Comparison of ENCODE assay signal across 10 cellular contexts in genomic region chr4:56937262-56937661, GRCh38. TPM values are rescaled to one million over a fixed set of nuclear protein-coding genes. Genes with fewer than 3 reads are reported as not detected.
DNase-seq lines count a peak whose midpoint lies in the region; ATAC-seq, FAIRE-seq and TF ChIP-seq lines count a peak whose summit lies in the region.
"Had no signal": no experiment of that assay in that cellular context is flagged by ENCODE, and none has a peak within 500 bp of the region (broad histone marks: within the 10 kb centered on the region; RNA-seq: fewer than 3 reads in every experiment).

No MANE protein-coding gene starts in this region.

- no peak overlapping the region for H3K27ac ChIP-seq in HepG2 (ENCODE audit: extremely low read length, insufficient read depth, low read length)
- H3K27ac ChIP-seq: heart left ventricle, right lobe of liver had no signal

- TF ChIP-seq EP300 in HepG2 (IDR thresholded peaks at IDR 0.05; ENCODE audit: low read depth in 2 of 2, low read length in 2 of 2): no peak
- TF ChIP-seq EP300 in HepG2 (CRISPR knock-in tag; IDR thresholded peaks at IDR 0.05; ENCODE audit: borderline replicate concordance): no peak

- no peak for TF ChIP-seq POLR2A in HepG2 (IDR thresholded peaks at IDR 0.05; ENCODE audit: insufficient read depth in 1 of 2, low read depth in 2 of 2, low read length in 2 of 2)

- no peaks in the 10 kb centered on the region for H3K27me3 ChIP-seq in HepG2 (ENCODE audit: control insufficient read depth in 1 of 2, insufficient read depth in 2 of 2, low read length in 2 of 2)
- H3K27me3 ChIP-seq: heart left ventricle, right lobe of liver had no signal

- H3K4me1 ChIP-seq in HepG2 (ENCODE audit: insufficient read depth, low read length): no peaks in the 10 kb centered on the region
- H3K4me1 ChIP-seq: right lobe of liver had no signal

- H4K20me1 ChIP-seq in HepG2 (ENCODE audit: insufficient read depth, low read length): no peaks in the 10 kb centered on the region; the same call in 1 of the 2 replicates

- intact Hi-C loops in head of caudate nucleus (cut with DNase I): no loop called here
- intact Hi-C loops in HepG2 (cut with micrococcal nuclease; ENCODE audit: unreplicated experiment): no loop called here

- TF ChIP-seq CTCF in HepG2 (CRISPR knock-in tag; IDR thresholded peaks at IDR 0.05): no peak

- WGBS in HepG2 (ENCODE audit: low lambda C conversion rate): over 99% methylated on average over 6 of the region's 6 CpGs

- in situ Hi-C loops in HepG2 (cut with HindIII; ENCODE audit: extremely low pct_ligation_motif_present, low pct_unique_long_range_greater_than_20kb): no loop called here

- CTCF ChIA-PET in HepG2 (lab: Yijun Ruan, JAX; ENCODE audit: low intra/inter-chr PET ratio, low total read pairs): no interaction called here

- TF ChIP-seq RAD21 in HepG2 (CRISPR knock-in tag; IDR thresholded peaks at IDR 0.05): no peak

- DNase-seq in AG08396 (ENCODE audit: low spot score): peak; percentile 68
- peak; percentile 90 for DNase-seq in HS-27A (ENCODE audit: low read depth)
- peak; percentile 51 for DNase-seq in amniotic stem cell (lab: John Stamatoyannopoulos, UW)
- peak; percentile 82 for DNase-seq in hepatic stellate cell (ENCODE audit: low spot score)
- DNase-seq in head of caudate nucleus: no peak
- no peak for DNase-seq in HepG2 (ENCODE audit: low spot score)
- DNase-seq: heart left ventricle, right lobe of liver had no signal

- H3K9ac ChIP-seq in HepG2 (ENCODE audit: insufficient read depth, low read depth, low read length): no peak overlapping the region

- ATAC-seq in HG02623 (IDR thresholded peaks at IDR 0.05; ENCODE audit: unreplicated experiment): no peak
- ATAC-seq in HG02973 (IDR thresholded peaks at IDR 0.05; ENCODE audit: unreplicated experiment): no peak
- no peak for ATAC-seq in HepG2
- ATAC-seq: heart left ventricle, right lobe of liver had no signal

- POLR2A ChIA-PET in HepG2 (lab: Yijun Ruan, JAX): no interaction called here

- no peak overlapping the region for H2AFZ ChIP-seq in HepG2 (ENCODE audit: low read length)

- H3K79me2 ChIP-seq in HepG2 (ENCODE audit: insufficient read depth, low read length): no peaks in the 10 kb centered on the region

- BruUV-seq in HepG2 (replicated peaks; lab: Mats Ljungman, UMichigan): no TSS peak

- no peak for FAIRE-seq in HepG2 (lab: Jason Lieb, UNC)

- H3K4me2 ChIP-seq in HepG2 (ENCODE audit: low read depth, low read length): no peak overlapping the region

- no peak overlapping the region for H3K4me3 ChIP-seq in HepG2 (replicated peaks in 1 of 3; ENCODE audit: insufficient read depth in 1 of 3, low read depth in 2 of 3, low read length in 3 of 3)
- H3K4me3 ChIP-seq: heart left ventricle, right lobe of liver had no signal

- H3K9me3 ChIP-seq in HepG2 (ENCODE audit: low read length): no peaks in the 10 kb centered on the region
- H3K9me3 ChIP-seq: heart left ventricle, right lobe of liver had no signal

- peaks cover 4 to 13% of the 10 kb centered on the region in 2 experiments; a peak in 4 of 5 replicates for H3K36me3 ChIP-seq in HepG2 (replicated peaks in 1 of 2; ENCODE audit: control insufficient read depth in 1 of 2, insufficient read depth in 2 of 2, low read length in 2 of 2)
- H3K36me3 ChIP-seq: right lobe of liver had no signal

TF ChIP-seq in HepG2, 621 proteins besides CTCF, POLR2A, EP300 and RAD21 (continues in another document):
- no peak for TF ChIP-seq NR3C1 (CRISPR knock-in tag; IDR thresholded peaks at IDR 0.05)

RNA-seq across cellular contexts. Expression of gene REST, which starts 29.6 kb away (rescaled TPM):
- 22.4 and 30.4 TPM in 2 replicates for total RNA-seq in HepG2 (2016; rRNA removed; fragmentation: Illumina TruSeq; extraction: Trizol)
- total RNA-seq in HepG2 (2016; cell fraction: cytosol; rRNA removed; fragmentation: Illumina TruSeq; extraction: Trizol; ENCODE audit: low read depth): 1.3 and 2.2 TPM in 2 replicates
- 21.3 and 29.2 TPM in 2 replicates for total RNA-seq in HepG2 (2016; cell fraction: insoluble cytoplasmic fraction; rRNA removed; fragmentation: Illumina TruSeq; extraction: Trizol)
- total RNA-seq in HepG2 (2016; cell fraction: membrane; rRNA removed; fragmentation: Illumina TruSeq; extraction: Trizol): 7.4 TPM in 2 replicates
- 26.3 and 27.1 TPM in 2 replicates for total RNA-seq in HepG2 (2016; cell fraction: nucleus; rRNA removed; fragmentation: Illumina TruSeq; extraction: Trizol)
- 9.4 and 12.7 TPM in 2 replicates for polyA plus RNA-seq in HepG2 (2011; rRNA removed)
- polyA plus RNA-seq in HepG2 (2011; cell fraction: cytosol; rRNA removed): 4.1 and 6.6 TPM in 2 replicates
- polyA plus RNA-seq in HepG2 (2011; cell fraction: nucleus; rRNA removed): 7.0 and 8.7 TPM in 2 replicates
- 6.7 and 7.0 TPM in 2 replicates for polyA plus RNA-seq in HepG2 (2012)
- 0.28 and 0.45 TPM in 2 replicates for polyA plus RNA-seq in HepG2 (2016; cell fraction: cytosol; fragmentation: Illumina TruSeq; extraction: Trizol; ENCODE audit: low read depth)
- 15.0 and 16.0 TPM in 2 replicates for polyA plus RNA-seq in HepG2 (2016; cell fraction: insoluble cytoplasmic fraction; fragmentation: Illumina TruSeq; extraction: Trizol; ENCODE audit: low read depth)
- polyA plus RNA-seq in HepG2 (2016; cell fraction: membrane; fragmentation: Illumina TruSeq; extraction: Trizol; ENCODE audit: low read depth): 1.6 and 2.1 TPM in 2 replicates
- 13.9 and 14.9 TPM in 2 replicates for polyA plus RNA-seq in HepG2 (2016; cell fraction: nucleus; fragmentation: Illumina TruSeq; extraction: Trizol; ENCODE audit: insufficient read depth, low read depth)
- 40.5 and 55.7 TPM in 2 replicates for polyA minus RNA-seq in HepG2 (2011; rRNA and poly(A)+ RNA removed; ENCODE audit: low replicate concordance)
- 19.3 and 26.7 TPM in 2 replicates for polyA minus RNA-seq in HepG2 (2011; cell fraction: cytosol; rRNA and poly(A)+ RNA removed)
- polyA minus RNA-seq in HepG2 (2011; cell fraction: nucleus; rRNA and poly(A)+ RNA removed): 40.7 and 46.9 TPM in 2 replicates

RNA-seq across cellular contexts. Expression of gene NOA1, which starts 40.1 kb away (rescaled TPM):
- 17.3 and 17.9 TPM in 2 replicates for total RNA-seq in HepG2 (2016; rRNA removed; fragmentation: Illumina TruSeq; extraction: Trizol)
- total RNA-seq in HepG2 (2016; cell fraction: cytosol; rRNA removed; fragmentation: Illumina TruSeq; extraction: Trizol; ENCODE audit: low read depth): 6.2 and 6.5 TPM in 2 replicates
- total RNA-seq in HepG2 (2016; cell fraction: insoluble cytoplasmic fraction; rRNA removed; fragmentation: Illumina TruSeq; extraction: Trizol): 16.6 and 19.0 TPM in 2 replicates
- total RNA-seq in HepG2 (2016; cell fraction: membrane; rRNA removed; fragmentation: Illumina TruSeq; extraction: Trizol): 15.0 and 16.7 TPM in 2 replicates
- total RNA-seq in HepG2 (2016; cell fraction: nucleus; rRNA removed; fragmentation: Illumina TruSeq; extraction: Trizol): 10.8 and 13.0 TPM in 2 replicates
- polyA plus RNA-seq in HepG2 (2011; rRNA removed): 16.8 and 19.0 TPM in 2 replicates
- 15.0 and 18.8 TPM in 2 replicates for polyA plus RNA-seq in HepG2 (2011; cell fraction: cytosol; rRNA removed)
- 10.9 and 13.5 TPM in 2 replicates for polyA plus RNA-seq in HepG2 (2011; cell fraction: nucleus; rRNA removed)
- 17.0 and 17.3 TPM in 2 replicates for polyA plus RNA-seq in HepG2 (2012)
- polyA plus RNA-seq in HepG2 (2016; cell fraction: cytosol; fragmentation: Illumina TruSeq; extraction: Trizol; ENCODE audit: low read depth): 5.1 and 5.7 TPM in 2 replicates
- 16.4 and 16.8 TPM in 2 replicates for polyA plus RNA-seq in HepG2 (2016; cell fraction: insoluble cytoplasmic fraction; fragmentation: Illumina TruSeq; extraction: Trizol; ENCODE audit: low read depth)
- polyA plus RNA-seq in HepG2 (2016; cell fraction: membrane; fragmentation: Illumina TruSeq; extraction: Trizol; ENCODE audit: low read depth): 10.3 and 12.9 TPM in 2 replicates
- polyA plus RNA-seq in HepG2 (2016; cell fraction: nucleus; fragmentation: Illumina TruSeq; extraction: Trizol; ENCODE audit: insufficient read depth, low read depth): 12.3 and 12.6 TPM in 2 replicates
- 10.2 and 23.1 TPM in 2 replicates for polyA minus RNA-seq in HepG2 (2011; rRNA and poly(A)+ RNA removed; ENCODE audit: low replicate concordance)
- 13.4 and 16.5 TPM in 2 replicates for polyA minus RNA-seq in HepG2 (2011; cell fraction: cytosol; rRNA and poly(A)+ RNA removed)
- polyA minus RNA-seq in HepG2 (2011; cell fraction: nucleus; rRNA and poly(A)+ RNA removed): 8.9 and 10.9 TPM in 2 replicates

RNA-seq across cellular contexts. Expression of gene POLR2B, which starts 41.4 kb away (rescaled TPM):
- total RNA-seq in HepG2 (2016; rRNA removed; fragmentation: Illumina TruSeq; extraction: Trizol): 116 and 173 TPM in 2 replicates
- 5.7 and 7.8 TPM in 2 replicates for total RNA-seq in HepG2 (2016; cell fraction: cytosol; rRNA removed; fragmentation: Illumina TruSeq; extraction: Trizol; ENCODE audit: low read depth)
- 121 and 171 TPM in 2 replicates for total RNA-seq in HepG2 (2016; cell fraction: insoluble cytoplasmic fraction; rRNA removed; fragmentation: Illumina TruSeq; extraction: Trizol)
- 17.6 and 18.4 TPM in 2 replicates for total RNA-seq in HepG2 (2016; cell fraction: membrane; rRNA removed; fragmentation: Illumina TruSeq; extraction: Trizol)
- total RNA-seq in HepG2 (2016; cell fraction: nucleus; rRNA removed; fragmentation: Illumina TruSeq; extraction: Trizol): 86.8 and 93.4 TPM in 2 replicates
- polyA plus RNA-seq in HepG2 (2011; rRNA removed): 58.8 and 70.6 TPM in 2 replicates
- 25.1 and 35.1 TPM in 2 replicates for polyA plus RNA-seq in HepG2 (2011; cell fraction: cytosol; rRNA removed)
- 72.0 and 99.9 TPM in 2 replicates for polyA plus RNA-seq in HepG2 (2011; cell fraction: nucleus; rRNA removed)
- polyA plus RNA-seq in HepG2 (2012): 51.0 and 61.5 TPM in 2 replicates
- polyA plus RNA-seq in HepG2 (2016; cell fraction: cytosol; fragmentation: Illumina TruSeq; extraction: Trizol; ENCODE audit: low read depth): 1.6 and 1.7 TPM in 2 replicates
- polyA plus RNA-seq in HepG2 (2016; cell fraction: insoluble cytoplasmic fraction; fragmentation: Illumina TruSeq; extraction: Trizol; ENCODE audit: low read depth): 102 and 112 TPM in 2 replicates
- 4.2 and 5.0 TPM in 2 replicates for polyA plus RNA-seq in HepG2 (2016; cell fraction: membrane; fragmentation: Illumina TruSeq; extraction: Trizol; ENCODE audit: low read depth)
- polyA plus RNA-seq in HepG2 (2016; cell fraction: nucleus; fragmentation: Illumina TruSeq; extraction: Trizol; ENCODE audit: insufficient read depth, low read depth): 114 and 116 TPM in 2 replicates
- polyA minus RNA-seq in HepG2 (2011; rRNA and poly(A)+ RNA removed; ENCODE audit: low replicate concordance): 35.9 and 41.1 TPM in 2 replicates
- 34.6 and 36.8 TPM in 2 replicates for polyA minus RNA-seq in HepG2 (2011; cell fraction: cytosol; rRNA and poly(A)+ RNA removed)
- polyA minus RNA-seq in HepG2 (2011; cell fraction: nucleus; rRNA and poly(A)+ RNA removed): 84.8 and 90.8 TPM in 2 replicates

Comparison
In these comparisons a context has a peak if more than half of its experiments do, and no peak if none do; other contexts are left out.
1. DNase-seq: peak in AG08396 (single experiment), HS-27A (single experiment), amniotic stem cell (single experiment) and hepatic stellate cell (single experiment); none in head of caudate nucleus (0 of 42) and HepG2 (single experiment).